In the genomic region with DNA sequence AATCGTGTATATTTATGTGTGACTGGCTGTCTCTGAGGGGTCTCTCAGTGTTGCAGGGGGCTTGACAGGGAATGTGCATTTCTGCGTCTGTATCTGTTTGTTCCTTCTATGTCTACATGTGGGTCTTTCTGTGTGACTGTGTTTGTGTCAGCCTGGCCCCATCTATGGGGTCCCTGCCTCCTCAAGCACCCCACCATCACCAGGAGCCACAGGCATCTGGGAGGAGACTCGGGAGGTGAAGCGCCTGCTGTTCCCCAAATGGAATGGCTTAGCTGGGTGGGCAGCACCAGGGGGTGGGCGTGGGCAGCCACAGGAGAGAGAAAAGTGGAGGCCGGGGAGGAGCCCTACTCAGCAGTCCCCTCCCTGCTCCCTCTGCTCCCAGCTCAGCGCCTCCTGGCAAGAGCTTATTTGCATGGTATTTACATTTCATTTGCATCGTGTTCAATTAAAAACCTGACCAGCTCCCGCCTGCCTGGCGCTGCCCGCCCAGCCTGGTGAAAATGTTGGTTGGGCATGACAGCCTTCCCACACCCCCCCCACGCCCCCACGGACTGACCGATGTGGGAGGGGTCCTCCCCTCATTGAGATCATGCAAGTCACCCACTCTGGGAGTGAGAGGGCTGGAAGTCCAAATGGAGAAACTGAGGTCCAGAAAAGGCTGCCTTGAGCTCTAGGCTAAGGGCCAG, we compare ENCODE assay signal across 8 cellular contexts. TPM values are rescaled to one million over a fixed set of nuclear protein-coding genes. Genes with fewer than 3 reads are reported as not detected.
DNase-seq lines count a peak whose midpoint lies in the region; ATAC-seq and TF ChIP-seq lines count a peak whose summit lies in the region.
"Had no signal": no experiment of that assay in that cellular context is flagged by ENCODE, and none has a peak within 500 bp of the region (broad histone marks: within the 10 kb centered on the region; RNA-seq: fewer than 3 reads in every experiment).

No MANE protein-coding gene starts in this region.

- peak overlapping the region; percentile 65 for H2BK12ac ChIP-seq in neuronal stem cell (ENCODE audit: low read length)

- H3K9me3 Mint-ChIP-seq in activated T-cell treated with anti-CD3 and anti-CD28 coated beads, Interleukin-2, amount 50 U/mL, for 72 hours: no peaks in the 10 kb centered on the region
- H3K9me3 Mint-ChIP-seq: T-helper 1 cell treated with Interleukin-12 subunit alpha and Interleukin-12 subunit beta and Interleukin-4 antibody, amounts not matched to agents 30 μg/mL and 1 μg/mL, for 36 hours had no signal

- no peak overlapping the region for H3K23ac ChIP-seq in neuronal stem cell (ENCODE audit: low read depth, low read length, poor library complexity)

- TF ChIP-seq CTCF in HEK293 (tag by site-specific recombination; IDR thresholded peaks at IDR 0.05) (no peak), fibroblast of villous mesenchyme (IDR thresholded peaks at IDR 0.05; ENCODE audit: insufficient read depth, low read depth, low read length) (no peak)

- peak overlapping the region in 1 of 2 donors; percentile 11 for H3K4me3 Mint-ChIP-seq in activated T-cell treated with anti-CD3 and anti-CD28 coated beads, Interleukin-2, amount 50 U/mL, for 72 hours
- H3K4me3 Mint-ChIP-seq: T-helper 1 cell treated with Interleukin-12 subunit alpha and Interleukin-12 subunit beta and Interleukin-4 antibody, amounts not matched to agents 30 μg/mL and 1 μg/mL, for 36 hours had no signal

- H4K91ac ChIP-seq in neuronal stem cell (ENCODE audit: low read depth, low read length, poor library complexity): no peak overlapping the region

- no CpG with 5 or more reads among the region's 14 CpGs for WGBS in neuronal stem cell (ENCODE audit: extremely low coverage in 2 of 2, insufficient read length in 2 of 2, insufficient replicate concordance in 1 of 2), 2 donors

- no peaks in the 10 kb centered on the region for H3K79me1 ChIP-seq in neuronal stem cell (ENCODE audit: low read depth, low read length)

- peaks cover 38% of the 10 kb centered on the region for H3K4me1 Mint-ChIP-seq in activated T-cell treated with anti-CD3 and anti-CD28 coated beads, Interleukin-2, amount 50 U/mL, for 72 hours (ENCODE audit: low read depth)

- POLR2A ChIA-PET in HEK293 (lab: Yijun Ruan, JAX): interaction anchor here (3.3 kb wide), 1 partner anchor 11 kb away, joined by 16 read pairs; no protein-coding TSS in a partner anchor

- no peaks in the 10 kb centered on the region for H3K9me3 ChIP-seq in HEK293 (ENCODE audit: control insufficient read depth, insufficient read depth, low read depth, low read length)
- H3K9me3 ChIP-seq in neuronal stem cell (replicated peaks in 1 of 2; ENCODE audit: control insufficient read depth in 2 of 2, insufficient read depth in 1 of 2, low read depth in 1 of 2, low read length in 2 of 2): no peaks in the 10 kb centered on the region

- H3K36me3 ChIP-seq in HEK293 (ENCODE audit: control insufficient read depth in 2 of 2, insufficient read depth in 1 of 2, low read length in 2 of 2): no peaks in the 10 kb centered on the region
- H3K36me3 ChIP-seq in neuronal stem cell (replicated peaks in 1 of 2; ENCODE audit: control insufficient read depth in 2 of 2, insufficient read depth in 2 of 2, low read length in 2 of 2): no peaks in the 10 kb centered on the region

- H3K4ac ChIP-seq in neuronal stem cell (ENCODE audit: low read length): no peak overlapping the region

- H2AFZ ChIP-seq in neuronal stem cell (ENCODE audit: low read length): no peak overlapping the region

- H3K14ac ChIP-seq in neuronal stem cell (ENCODE audit: low read length): no peak overlapping the region

- peak overlapping the region; percentile 59 for H2BK5ac ChIP-seq in neuronal stem cell (ENCODE audit: low read length)

- no peak overlapping the region for H3K4me2 ChIP-seq in neuronal stem cell (ENCODE audit: insufficient read depth, low read length, poor library complexity, severe bottlenecking)

- H3K4me3 ChIP-seq in HEK293 (ENCODE audit: low read depth, low read length) (no peak overlapping the region), fibroblast of villous mesenchyme (ENCODE audit: low read depth, low read length) (no peak overlapping the region), neuronal stem cell (ENCODE audit: low read length in 2 of 2) (no peak overlapping the region)

- H3K18ac ChIP-seq in neuronal stem cell (ENCODE audit: low read length): peak overlapping the region; percentile 98

- peak overlapping the region; percentile 21 for H3K9ac ChIP-seq in neuronal stem cell (ENCODE audit: low read depth, low read length, poor library complexity)

- no peak for ATAC-seq in activated T-cell treated with anti-CD3 and anti-CD28 coated beads, Interleukin-2, amount 50 U/mL, for 72 hours (replicated peaks in 1 of 2)

- H3K27ac ChIP-seq in HEK293 (ENCODE audit: extremely low read depth, low read depth, low read length): no peak overlapping the region
- no peak overlapping the region for H3K27ac ChIP-seq in neuronal stem cell (replicated peaks; ENCODE audit: low read length)

- CTCF ChIA-PET in HEK293 (lab: Yijun Ruan, JAX): interaction anchor here (0.6 kb wide), 2 partner anchors 47 to 590 kb away, joined by 3 read pairs; no protein-coding TSS in a partner anchor

- DNase-seq in SW480 (ENCODE audit: low spot score) (peak; percentile 88), fibroblast of villous mesenchyme (ENCODE audit: low read depth) (peak; percentile 87), neuronal stem cell (ENCODE audit: low spot score) (peak; percentile 76), NCI-H226 (no peak), A172 (ENCODE audit: low spot score) (no peak)
- DNase-seq in activated T-cell treated with anti-CD3 and anti-CD28 coated beads, Interleukin-2, amount 50 U/mL, for 72 hours: no peak

- no peaks in the 10 kb centered on the region for H3K36me3 Mint-ChIP-seq in activated T-cell treated with anti-CD3 and anti-CD28 coated beads, Interleukin-2, amount 50 U/mL, for 72 hours (ENCODE audit: insufficient read depth in 2 of 2)

- no peaks in the 10 kb centered on the region for H3K27me3 ChIP-seq in neuronal stem cell (ENCODE audit: control insufficient read depth in 3 of 3, insufficient read depth in 3 of 3, low read depth in 1 of 3, low read length in 3 of 3)

- no peak overlapping the region for H4K8ac ChIP-seq in neuronal stem cell (ENCODE audit: low read depth, low read length)

- H3K27me3 Mint-ChIP-seq in activated T-cell treated with anti-CD3 and anti-CD28 coated beads, Interleukin-2, amount 50 U/mL, for 72 hours (ENCODE audit: low read depth): peaks cover 27% of the 10 kb centered on the region

- no peak overlapping the region for H2AK5ac ChIP-seq in neuronal stem cell (ENCODE audit: low read depth, low read length)

- no peak overlapping the region for H2BK15ac ChIP-seq in neuronal stem cell (ENCODE audit: low read length)

- H3K27ac Mint-ChIP-seq in activated T-cell treated with anti-CD3 and anti-CD28 coated beads, Interleukin-2, amount 50 U/mL, for 72 hours: no peak overlapping the region
- H3K27ac Mint-ChIP-seq: T-helper 1 cell treated with Interleukin-12 subunit alpha and Interleukin-12 subunit beta and Interleukin-4 antibody, amounts not matched to agents 30 μg/mL and 1 μg/mL, for 36 hours had no signal

- H2BK120ac ChIP-seq in neuronal stem cell (ENCODE audit: low read depth, low read length): no peak overlapping the region

- H3K4me1 ChIP-seq in HEK293 (ENCODE audit: control insufficient read depth, insufficient read depth, low read length) (peaks cover 6% of the 10 kb centered on the region; the same call in 1 of the 2 replicates), neuronal stem cell (ENCODE audit: control insufficient read depth in 2 of 2, insufficient read depth in 1 of 2, low read depth in 1 of 2, low read length in 2 of 2) (peaks cover 40 to 42% of the 10 kb centered on the region in 2 donors)

TF ChIP-seq in HEK293, 187 proteins besides CTCF, POLR2A, EP300 and RAD21 (continues in another document):
- TF ChIP-seq IKZF3 (tag by site-specific recombination; IDR thresholded peaks at IDR 0.05) (0 out of 2 replicates have a peak, but pooled peaks have one; percentile 23), ZNF670 (tag by site-specific recombination; IDR thresholded peaks at IDR 0.05; ENCODE audit: low read depth) (no peak), SP7 (tag by site-specific recombination; IDR thresholded peaks at IDR 0.05) (no peak), PBX3 (CRISPR knock-in tag; IDR thresholded peaks at IDR 0.05) (no peak), ELK4 (IDR thresholded peaks at IDR 0.05; ENCODE audit: borderline replicate concordance, low read depth, low read length) (no peak), ZNF133 (tag by site-specific recombination; IDR thresholded peaks at IDR 0.05) (no peak), ZNF549 (tag by site-specific recombination; IDR thresholded peaks at IDR 0.05) (no peak), ZNF585B (tag by site-specific recombination; IDR thresholded peaks at IDR 0.05) (no peak), ZNF558 (tag by site-specific recombination; IDR thresholded peaks at IDR 0.05) (no peak), ZIC2 (tag by site-specific recombination; IDR thresholded peaks at IDR 0.05) (peak; percentile 76), ZNF792 (tag by site-specific recombination; IDR thresholded peaks at IDR 0.05) (no peak)

RNA-seq across cellular contexts. Expression of gene CXXC5, which starts 50.5 kb away (rescaled TPM):
- total RNA-seq in fibroblast of villous mesenchyme: 75.4 and 79.5 TPM in 2 replicates
- 30.9 TPM for polyA plus RNA-seq in neuronal stem cell (2013, experiment 1 of 2)
- polyA plus RNA-seq in neuronal stem cell (2013, experiment 2 of 2): 32.1 TPM
- 1 to 10 TPM; 1.2 to 1.9 TPM for total RNA-seq in activated T-cell treated with anti-CD3 and anti-CD28 coated beads, Interleukin-2, amount 50 U/mL, for 72 hours
- 162 and 189 TPM in 2 replicates for total RNA-seq in A172 (2014; rRNA removed; shearing (Covaris generic))

Comparison
In these comparisons a context has a peak if more than half of its experiments do, and no peak if none do; other contexts are left out.
1. DNase-seq: peak in SW480 (single experiment), fibroblast of villous mesenchyme (single experiment) and neuronal stem cell (single experiment); none in activated T-cell treated with anti-CD3 and anti-CD28 coated beads, Interleukin-2, amount 50 U/mL, for 72 hours (0 of 2), NCI-H226 (single experiment) and A172 (single experiment).
2. RNA of gene CXXC5, which starts 50.5 kb away (total RNA-seq): 162 to 189 TPM in A172 and 75.4 to 79.5 TPM in fibroblast of villous mesenchyme; 1.2 to 1.9 TPM in activated T-cell treated with anti-CD3 and anti-CD28 coated beads, Interleukin-2, amount 50 U/mL, for 72 hours; every median in the first group is over 10 times any median in the second.